ENCODE assay signal across 8 cellular contexts in genomic region chr17:61410555-61411089, GRCh38. TPM values are rescaled to one million over a fixed set of nuclear protein-coding genes. Genes with fewer than 3 reads are reported as not detected.
A peak's percentile ranks its signal among the peaks of the same experiment; 100 is the strongest.
DNase-seq lines count a peak whose midpoint lies in the region; ATAC-seq, FAIRE-seq and TF ChIP-seq lines count a peak whose summit lies in the region.

No MANE protein-coding gene starts in this region.

- no peaks in the 10 kb centered on the region for H3K79me2 ChIP-seq in K562 (ENCODE audit: control insufficient read depth, insufficient read depth, low read length)

- no TSS peak for BruUV-seq in K562 (replicated peaks; lab: Mats Ljungman, UMichigan)

- intact Hi-C loops in K562 (cut with micrococcal nuclease): loop anchor here (10.0 kb wide), 1 partner anchor 424 kb away; no protein-coding TSS in a partner anchor

- H3K36me3 ChIP-seq in K562 (ENCODE audit: control insufficient read depth, insufficient read depth, low read length): no peaks in the 10 kb centered on the region

- no peak overlapping the region for H3K4me3 ChIP-seq in K562

- TF ChIP-seq RAD21 in K562 (CRISPR knock-in tag; conservative IDR thresholded peaks at IDR 0.05 in 1 of 2, IDR thresholded peaks at IDR 0.05 in 1 of 2): no peak

- FAIRE-seq in K562 (lab: Jason Lieb, UNC): no peak

- in situ Hi-C loops in K562 (cut with MboI) (no loop called here), KBM-7 (cut with MboI; ENCODE audit: low pct_unique_long_range_greater_than_20kb, low sequenced_read_pairs) (loop anchor here (25.0 kb wide), 2 partner anchors 152 to 427 kb away; no protein-coding TSS in a partner anchor)

- TF ChIP-seq EP300 in K562 (IDR thresholded peaks at IDR 0.05; ENCODE audit: low read length): no peak

- POLR2A ChIA-PET in K562 (lab: Yijun Ruan, JAX): no interaction called here

- no peak overlapping the region for H3K4me2 ChIP-seq in K562 (ENCODE audit: insufficient read depth, low read length)

- WGBS in K562 (ENCODE audit: insufficient coverage, low coverage, missing lambda C conversion rate): 81% methylated on average over 18 of the region's 48 CpGs

- no peaks in the 10 kb centered on the region for H4K20me1 ChIP-seq in K562 (replicated peaks; ENCODE audit: control insufficient read depth, insufficient read depth, low read length)

- no peak overlapping the region for H3K27ac ChIP-seq in K562 (ENCODE audit: extremely low read depth, low read depth, low read length)

- DNase-seq in NCI-H524 (lab: John Stamatoyannopoulos, UW) (peak; percentile 65 to 68), NCI-H524 treated with DMSO at 0.1 percent for 48 hours (lab: John Stamatoyannopoulos, UW) (no peak), UCSD-AML1 (lab: John Stamatoyannopoulos, UW; ENCODE audit: unreplicated experiment) (peak; percentile 60), K562 (ENCODE audit: extremely low read depth in 1 of 4, low spot score in 3 of 4) (no peak), iris pigment epithelial cell (ENCODE audit: low read depth) (peak; percentile 83), KBM-7 (no peak)
- DNase-seq in stimulated activated CD4-positive, alpha-beta T cell treated with anti-CD3 and anti-CD28 coated beads, Interleukin-15, amount 100 ng/mL, for 1 hour (ENCODE audit: low read depth in 1 of 2, low spot score in 1 of 2): peak; percentile 45 to 67

- no peak for TF ChIP-seq POLR2A in K562 (conservative IDR thresholded peaks at IDR 0.05)

- H3K9me3 ChIP-seq in K562 (replicated peaks; ENCODE audit: control insufficient read depth, insufficient read depth, low read depth, low read length): no peaks in the 10 kb centered on the region

- H3K4me1 ChIP-seq in K562 (replicated peaks in 1 of 2; ENCODE audit: control insufficient read depth in 2 of 2, insufficient read depth in 2 of 2, low read length in 2 of 2): peaks cover 0 to 35% of the 10 kb centered on the region in 2 experiments; a peak in 2 of 5 replicates

- H3K9me1 ChIP-seq in K562 (ENCODE audit: control insufficient read depth, insufficient read depth, low read length): no peaks in the 10 kb centered on the region

- H3K9ac ChIP-seq in K562 (ENCODE audit: insufficient read depth in 1 of 2, low read depth in 2 of 2, low read length in 2 of 2): no peak overlapping the region

- ATAC-seq in K562 (no peak), HG02840 (IDR thresholded peaks at IDR 0.05; ENCODE audit: low FRiP score, unreplicated experiment) (no peak)

- TF ChIP-seq CTCF in K562 (IDR thresholded peaks at IDR 0.05 in 2 of 3, conservative IDR thresholded peaks at IDR 0.05 in 1 of 3; ENCODE audit: insufficient read depth in 2 of 3, low read depth in 1 of 3, low read length in 3 of 3): no peak

- H3K27me3 ChIP-seq in K562 (ENCODE audit: control insufficient read depth in 2 of 2, insufficient read depth in 2 of 2, low read length in 2 of 2): peaks cover 10 to 29% of the 10 kb centered on the region in 2 experiments; a peak in 3 of 5 replicates

- no peak overlapping the region for H2AFZ ChIP-seq in K562 (ENCODE audit: low read depth, low read length)

- CTCF ChIA-PET in K562 (lab: Yijun Ruan, JAX; ENCODE audit: low intra/inter-chr PET ratio): no interaction called here

TF ChIP-seq in K562, 482 proteins besides CTCF, POLR2A, EP300 and RAD21:
- TF ChIP-seq ZBTB11 (CRISPR knock-in tag; IDR thresholded peaks at IDR 0.05) (peak in 1 of 3 experiments; percentile 87; a peak in 2 of 6 replicates), MYC (IDR thresholded peaks at IDR 0.05; ENCODE audit: low read depth, low read length) (no peak), MYC (CRISPR knock-in tag; IDR thresholded peaks at IDR 0.05; ENCODE audit: borderline replicate concordance, low read depth) (no peak), ZBTB33 (CRISPR knock-in tag; IDR thresholded peaks at IDR 0.05) (peak; percentile 87), SAFB2 (IDR thresholded peaks at IDR 0.05; ENCODE audit: borderline replicate concordance, low read depth, low read length, severe bottlenecking) (no peak), ZNF707 (CRISPR knock-in tag; conservative IDR thresholded peaks at IDR 0.05) (no peak), ZNF347 (CRISPR knock-in tag; IDR thresholded peaks at IDR 0.05; ENCODE audit: low read depth) (no peak), ZNF143 (CRISPR knock-in tag; IDR thresholded peaks at IDR 0.05) (no peak), SUPT5H (IDR thresholded peaks at IDR 0.05) (no peak)
TF ChIP-seq in K562: peak in this region for 2.

RNA-seq across cellular contexts. Expression of gene TBX2, which starts 11.0 kb away (rescaled TPM):
- not detected in 2 replicates for total RNA-seq in K562 (2011; cell fraction: chromatin; rRNA removed; ENCODE audit: low replicate concordance)
- not detected in 2 replicates for total RNA-seq in K562 (2011; cell fraction: nucleolus; rRNA removed)
- not detected in 2 replicates for total RNA-seq in K562 (2011; cell fraction: nucleoplasm; rRNA removed)
- total RNA-seq in K562 (2014; rRNA removed) (not detected in 2 replicates), K562 (2014; rRNA removed; fragmentation: Illumina TruSeq; extraction: Trizol) (not detected in 2 replicates), K562 (2015; rRNA removed; fragmentation: Illumina TruSeq; extraction: Trizol) (not detected in 2 replicates), K562 (2021) (0.13 and 0.18 TPM in 2 replicates)
- polyA plus RNA-seq in K562 (2011; rRNA removed) (not detected in 2 replicates), K562 (2014; fragmentation: Illumina TruSeq; extraction: Trizol) (not detected in 2 replicates), K562 (2014; fragmentation: Nextera tagmentation; extraction: Ambion mirVana) (not detected), K562 (2014; rRNA removed) (not detected in 2 replicates)
- not detected in 2 replicates for polyA plus RNA-seq in K562 (2011; cell fraction: cytosol; rRNA removed)
- not detected in 2 replicates for polyA plus RNA-seq in K562 (2011; cell fraction: nucleus; rRNA removed)
- polyA plus RNA-seq in K562 (2012): 0.03 TPM in 1 of 2 replicates, not detected in the other
- not detected in 2 replicates for polyA minus RNA-seq in K562 (2011; rRNA and poly(A)+ RNA removed)
- polyA minus RNA-seq in K562 (2011; cell fraction: cytosol; rRNA and poly(A)+ RNA removed): not detected in 2 replicates
- polyA minus RNA-seq in K562 (2011; cell fraction: nucleus; rRNA and poly(A)+ RNA removed): not detected in 2 replicates

RNA-seq across cellular contexts. Expression of gene TBX4, which starts 41.6 kb away (rescaled TPM):
- total RNA-seq in K562 (2011; cell fraction: chromatin; rRNA removed; ENCODE audit: low replicate concordance): not detected in 2 replicates
- not detected in 2 replicates for total RNA-seq in K562 (2011; cell fraction: nucleolus; rRNA removed)
- not detected in 2 replicates for total RNA-seq in K562 (2011; cell fraction: nucleoplasm; rRNA removed)
- total RNA-seq in K562 (2014; rRNA removed) (not detected in 2 replicates), K562 (2014; rRNA removed; fragmentation: Illumina TruSeq; extraction: Trizol) (not detected in 2 replicates), K562 (2015; rRNA removed; fragmentation: Illumina TruSeq; extraction: Trizol) (not detected in 2 replicates), K562 (2021) (not detected in 2 replicates)
- polyA plus RNA-seq in K562 (2011; rRNA removed) (not detected in 2 replicates), K562 (2014; fragmentation: Illumina TruSeq; extraction: Trizol) (not detected in 2 replicates), K562 (2014; fragmentation: Nextera tagmentation; extraction: Ambion mirVana) (not detected), K562 (2014; rRNA removed) (not detected in 2 replicates)
- not detected in 2 replicates for polyA plus RNA-seq in K562 (2011; cell fraction: cytosol; rRNA removed)
- polyA plus RNA-seq in K562 (2011; cell fraction: nucleus; rRNA removed): not detected in 2 replicates
- 0.06 TPM in 1 of 2 replicates, not detected in the other for polyA plus RNA-seq in K562 (2012)
- not detected in 2 replicates for polyA minus RNA-seq in K562 (2011; rRNA and poly(A)+ RNA removed)
- not detected in 2 replicates for polyA minus RNA-seq in K562 (2011; cell fraction: cytosol; rRNA and poly(A)+ RNA removed)
- polyA minus RNA-seq in K562 (2011; cell fraction: nucleus; rRNA and poly(A)+ RNA removed): not detected in 2 replicates

Comparison
In these comparisons a context has a peak if more than half of its experiments do, and no peak if none do; other contexts are left out.
1. DNase-seq: peak in NCI-H524 (2 of 2), UCSD-AML1 (single experiment), iris pigment epithelial cell (single experiment) and stimulated activated CD4-positive, alpha-beta T cell treated with anti-CD3 and anti-CD28 coated beads, Interleukin-15, amount 100 ng/mL, for 1 hour (2 of 2); none in NCI-H524 treated with DMSO at 0.1 percent for 48 hours (single experiment), K562 (0 of 4) and KBM-7 (single experiment).